In genomic region chr3:196412704-196413103, GRCh38 we compare ENCODE assay signal across 17 cellular contexts. TPM values are rescaled to one million over a fixed set of nuclear protein-coding genes. Genes with fewer than 3 reads are reported as not detected.
DNase-seq lines count a peak whose midpoint lies in the region; ATAC-seq and TF ChIP-seq lines count a peak whose summit lies in the region.
"Had no signal": no experiment of that assay in that cellular context is flagged by ENCODE, and none has a peak within 500 bp of the region (broad histone marks: within the 10 kb centered on the region; RNA-seq: fewer than 3 reads in every experiment).

No MANE protein-coding gene starts in this region.

- peaks cover 26% of the 10 kb centered on the region for H3K4me1 Mint-ChIP-seq in activated CD4-positive, alpha-beta T cell treated with anti-CD3 and anti-CD28 coated beads, Interleukin-2, amount 10 ng/mL, durations not matched to agents 24 days and 14 days
- H3K4me1 Mint-ChIP-seq in activated CD4-positive, alpha-beta T cell treated with anti-CD3 and anti-CD28 coated beads, Interleukin-2, amount 10 ng/mL, durations not matched to agents 7 days and 5 days: peaks cover 24% of the 10 kb centered on the region
- H3K4me1 Mint-ChIP-seq in naive B cell (peaks cover 47 to 68% (median 64%) of the 10 kb centered on the region in 3 donors), GM23338 (peaks cover 10% of the 10 kb centered on the region)

- H3K27me3 ChIP-seq in GM23338 (ENCODE audit: insufficient read depth): no peaks in the 10 kb centered on the region
- H3K27me3 ChIP-seq: uterus had no signal

- no peaks in the 10 kb centered on the region for H3K27me3 Mint-ChIP-seq in activated CD4-positive, alpha-beta T cell treated with anti-CD3 and anti-CD28 coated beads, Interleukin-2, amount 10 ng/mL, durations not matched to agents 24 days and 14 days
- H3K27me3 Mint-ChIP-seq in activated CD4-positive, alpha-beta T cell treated with anti-CD3 and anti-CD28 coated beads, Interleukin-2, amount 10 ng/mL, durations not matched to agents 7 days and 5 days: no peaks in the 10 kb centered on the region
- H3K27me3 Mint-ChIP-seq in naive B cell: no peaks in the 10 kb centered on the region
- peaks cover 1% of the 10 kb centered on the region for H3K27me3 Mint-ChIP-seq in GM23338 (ENCODE audit: insufficient read depth, low read depth, poor library complexity)
- H3K27me3 Mint-ChIP-seq: CD4-positive, CD25-positive, alpha-beta regulatory T cell had no signal

- no peak overlapping the region for H3K4me3 ChIP-seq in GM23338
- H3K4me3 ChIP-seq: coronary artery, GM23248, uterus had no signal

- CTCF ChIA-PET in activated CD4-positive, alpha-beta T cell treated with anti-CD3 and anti-CD28 coated beads, Interleukin-2, amount 10 ng/mL, durations not matched to agents 7 days and 5 days (lab: Charles Lee): no interaction called here

- peak; percentile 67 for ATAC-seq in GM21619 (IDR thresholded peaks at IDR 0.05; ENCODE audit: unreplicated experiment)
- peak; percentile 75 for ATAC-seq in HG03196 (IDR thresholded peaks at IDR 0.05; ENCODE audit: unreplicated experiment)
- no peak for ATAC-seq in naive B cell (ENCODE audit: low read depth in 2 of 2)
- ATAC-seq in GM23338: no peak
- ATAC-seq: Right ventricle myocardium inferior; stimulated activated naive CD8-positive, alpha-beta T cell treated with anti-CD3 and anti-CD28 coated beads, Interleukin-15, Interleukin-2, amounts not matched to agents 100 U/mL and 50 U/mL, for 24 hours had no signal

- H3K9me2 ChIP-seq in GM23338 (ENCODE audit: insufficient read depth): no peaks in the 10 kb centered on the region

- H3K79me2 ChIP-seq in GM23338 (replicated peaks; ENCODE audit: insufficient read depth): peaks cover 100% of the 10 kb centered on the region

- peaks cover 20% of the 10 kb centered on the region for H3K36me3 Mint-ChIP-seq in activated CD4-positive, alpha-beta T cell treated with anti-CD3 and anti-CD28 coated beads, Interleukin-2, amount 10 ng/mL, durations not matched to agents 24 days and 14 days (ENCODE audit: low read depth)
- peaks cover 29% of the 10 kb centered on the region for H3K36me3 Mint-ChIP-seq in activated CD4-positive, alpha-beta T cell treated with anti-CD3 and anti-CD28 coated beads, Interleukin-2, amount 10 ng/mL, durations not matched to agents 7 days and 5 days (ENCODE audit: low read depth)
- H3K36me3 Mint-ChIP-seq in naive B cell: peaks cover 9 to 11% of the 10 kb centered on the region in 2 donors
- peaks cover 26% of the 10 kb centered on the region for H3K36me3 Mint-ChIP-seq in GM23338 (ENCODE audit: low read depth)

- no peak for DNase-seq in activated CD4-positive, alpha-beta T cell treated with anti-CD3 and anti-CD28 coated beads, Interleukin-2, amount 10 ng/mL, durations not matched to agents 24 days and 14 days
- DNase-seq in activated CD4-positive, alpha-beta T cell treated with anti-CD3 and anti-CD28 coated beads, Interleukin-2, amount 10 ng/mL, durations not matched to agents 7 days and 5 days: no peak
- DNase-seq in naive B cell: no peak
- DNase-seq in T-helper 9 cell: no peak
- no peak for DNase-seq in GM23338 (ENCODE audit: low spot score)
- DNase-seq in NCI-H69 (lab: John Stamatoyannopoulos, UW): no peak
- DNase-seq: 8988T; CD4-positive, CD25-positive, alpha-beta regulatory T cell; GM23248; NCI-H2029 treated with DMSO at 0.1 percent for 48 hours; occipital lobe; stimulated activated naive CD8-positive, alpha-beta T cell treated with anti-CD3 and anti-CD28 coated beads, Interleukin-15, Interleukin-2, amounts not matched to agents 100 U/mL and 50 U/mL, for 24 hours; uterus had no signal

- no peaks in the 10 kb centered on the region for H3K36me3 ChIP-seq in GM23338 (ENCODE audit: insufficient read depth)
- H3K36me3 ChIP-seq: uterus had no signal

- no peak overlapping the region for H3K4me2 ChIP-seq in GM23338

- H3F3A ChIP-seq in GM23338 (replicated peaks; ENCODE audit: low read depth): no peaks in the 10 kb centered on the region

- H3K27ac Mint-ChIP-seq in activated CD4-positive, alpha-beta T cell treated with anti-CD3 and anti-CD28 coated beads, Interleukin-2, amount 10 ng/mL, durations not matched to agents 24 days and 14 days: peak overlapping the region; percentile 1
- H3K27ac Mint-ChIP-seq in activated CD4-positive, alpha-beta T cell treated with anti-CD3 and anti-CD28 coated beads, Interleukin-2, amount 10 ng/mL, durations not matched to agents 7 days and 5 days: no peak overlapping the region
- peak overlapping the region in 4 of 6 donors; percentile 10 to 68 (median 60) for H3K27ac Mint-ChIP-seq in naive B cell
- H3K27ac Mint-ChIP-seq in GM23338: no peak overlapping the region
- H3K27ac Mint-ChIP-seq: CD4-positive, CD25-positive, alpha-beta regulatory T cell had no signal

- peaks cover 45% of the 10 kb centered on the region; the same call in 1 of the 2 replicates for H4K20me1 ChIP-seq in GM23338 (replicated peaks; ENCODE audit: insufficient read depth)

- H3K4me1 ChIP-seq in GM23338 (ENCODE audit: insufficient read depth): peaks cover 3% of the 10 kb centered on the region; the same call in 1 of the 2 replicates
- H3K4me1 ChIP-seq: uterus had no signal

- POLR2A ChIA-PET in activated CD4-positive, alpha-beta T cell treated with anti-CD3 and anti-CD28 coated beads, Interleukin-2, amount 10 ng/mL, durations not matched to agents 7 days and 5 days (lab: Charles Lee): no interaction called here

- no peak overlapping the region for H3K27ac ChIP-seq in GM23338 (ENCODE audit: low read depth)
- H3K27ac ChIP-seq: coronary artery, GM23248, uterus had no signal

- no peak for TF ChIP-seq CTCF in GM23338 (conservative IDR thresholded peaks at IDR 0.05; ENCODE audit: low read depth in 2 of 2)

- intact Hi-C loops in activated CD4-positive, alpha-beta T cell treated with anti-CD3 and anti-CD28 coated beads, Interleukin-2, amount 10 ng/mL, durations not matched to agents 24 days and 14 days (cut with micrococcal nuclease): loop anchor here (5.0 kb wide), 1 partner anchor 90 kb away; the partner anchor contains the start of gene RNF168

- no peak overlapping the region for H2AFZ ChIP-seq in GM23338
- H2AFZ ChIP-seq: GM23248 had no signal

- no peaks in the 10 kb centered on the region for H3K9me3 Mint-ChIP-seq in activated CD4-positive, alpha-beta T cell treated with anti-CD3 and anti-CD28 coated beads, Interleukin-2, amount 10 ng/mL, durations not matched to agents 24 days and 14 days
- peaks cover 16% of the 10 kb centered on the region for H3K9me3 Mint-ChIP-seq in activated CD4-positive, alpha-beta T cell treated with anti-CD3 and anti-CD28 coated beads, Interleukin-2, amount 10 ng/mL, durations not matched to agents 7 days and 5 days
- H3K9me3 Mint-ChIP-seq in naive B cell (peaks cover 5 to 10% (median 6%) of the 10 kb centered on the region in 7 donors), GM23338 (peaks cover 18% of the 10 kb centered on the region)

- H3K4me3 Mint-ChIP-seq in activated CD4-positive, alpha-beta T cell treated with anti-CD3 and anti-CD28 coated beads, Interleukin-2, amount 10 ng/mL, durations not matched to agents 24 days and 14 days: no peak overlapping the region
- no peak overlapping the region for H3K4me3 Mint-ChIP-seq in activated CD4-positive, alpha-beta T cell treated with anti-CD3 and anti-CD28 coated beads, Interleukin-2, amount 10 ng/mL, durations not matched to agents 7 days and 5 days
- H3K4me3 Mint-ChIP-seq in naive B cell (peak overlapping the region in 2 of 8 donors; percentile 7 to 37), GM23338 (no peak overlapping the region)
- H3K4me3 Mint-ChIP-seq: CD4-positive, CD25-positive, alpha-beta regulatory T cell had no signal

TF ChIP-seq in GM23338, 12 proteins besides CTCF, POLR2A, EP300 and RAD21 (continues in another document):
- TF ChIP-seq POLR2AphosphoS5 (IDR thresholded peaks at IDR 0.05; ENCODE audit: low read depth) (no peak), ZNF114 (CRISPR knock-in tag; IDR thresholded peaks at IDR 0.05) (no peak), STAT1 (IDR thresholded peaks at IDR 0.05; ENCODE audit: unreplicated experiment) (no peak), ETS1 (IDR thresholded peaks at IDR 0.05) (no peak)

RNA-seq across cellular contexts. Expression of gene UBXN7, which starts 19.5 kb away (rescaled TPM):
- total RNA-seq in activated CD4-positive, alpha-beta T cell treated with anti-CD3 and anti-CD28 coated beads, Interleukin-2, amount 10 ng/mL, durations not matched to agents 24 days and 14 days: 65.5 and 70.8 TPM in 2 replicates
- total RNA-seq in activated CD4-positive, alpha-beta T cell treated with anti-CD3 and anti-CD28 coated beads, Interleukin-2, amount 10 ng/mL, durations not matched to agents 7 days and 5 days: 10 to 100 TPM; 54.4 to 64.8 TPM
- polyA plus RNA-seq in naive B cell (ENCODE audit: low read depth in 6 of 6): 10 to 100 TPM; 11.4 to 39.4 (median 32.7) TPM
- 45.2 and 46.2 TPM in 2 replicates for total RNA-seq in GM23338 (2014; rRNA removed; shearing (Covaris generic))
- polyA plus RNA-seq in GM23338 (2016; fragmentation: Nextera tagmentation; extraction: Ambion mirVana): 27.6 and 37.9 TPM in 2 replicates

Comparison
In these comparisons a context has a peak if more than half of its experiments do, and no peak if none do; other contexts are left out.
1. H3K27ac Mint-ChIP-seq: peak in activated CD4-positive, alpha-beta T cell treated with anti-CD3 and anti-CD28 coated beads, Interleukin-2, amount 10 ng/mL, durations not matched to agents 24 days and 14 days (single experiment) and naive B cell (4 of 6); none in activated CD4-positive, alpha-beta T cell treated with anti-CD3 and anti-CD28 coated beads, Interleukin-2, amount 10 ng/mL, durations not matched to agents 7 days and 5 days (single experiment) and GM23338 (single experiment).
2. ATAC-seq: peak in GM21619 (single experiment) and HG03196 (single experiment); none in naive B cell (0 of 2) and GM23338 (single experiment).